ENCODE assay signal across 12 cellular contexts in the genomic region with DNA sequence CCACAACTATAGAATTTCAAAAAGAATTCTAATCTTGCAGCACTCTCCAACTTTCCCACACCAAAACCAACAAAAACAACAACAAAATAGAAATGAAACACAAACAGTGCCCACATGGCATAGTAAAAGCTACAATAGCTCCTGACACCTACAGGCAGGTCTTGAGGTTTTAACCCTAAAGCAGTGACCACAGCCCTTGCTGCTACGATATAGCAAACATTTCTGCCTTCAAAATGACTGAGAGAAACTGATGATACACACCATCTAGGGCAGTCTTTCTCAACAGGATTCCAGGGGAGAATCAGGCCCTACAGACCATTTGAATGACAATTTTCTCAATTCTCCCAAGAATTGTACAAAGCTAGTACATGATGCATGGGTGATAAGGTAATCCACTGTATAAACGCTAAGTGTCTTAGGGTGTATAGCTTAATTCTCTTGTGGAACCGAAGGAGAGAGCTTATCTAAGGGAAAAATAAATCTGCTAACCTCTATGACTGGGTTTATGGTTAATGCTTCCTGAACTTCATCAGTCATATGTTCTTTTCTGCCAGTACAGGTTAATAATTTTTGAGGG. TPM values are rescaled to one million over a fixed set of nuclear protein-coding genes. Genes with fewer than 3 reads are reported as not detected.
A peak's percentile ranks its signal among the peaks of the same experiment; 100 is the strongest.
DNase-seq lines count a peak whose midpoint lies in the region; ATAC-seq and TF ChIP-seq lines count a peak whose summit lies in the region.
"Had no signal": no experiment of that assay in that cellular context is flagged by ENCODE, and none has a peak within 500 bp of the region (broad histone marks: within the 10 kb centered on the region; RNA-seq: fewer than 3 reads in every experiment).

No MANE protein-coding gene starts in this region.

- CTCF ChIA-PET in activated naive CD4-positive, alpha-beta T cell treated with anti-CD3 and anti-CD28 coated beads, Interleukin-2, amount 10 ng/mL, durations not matched to agents 7 days and 5 days (lab: Charles Lee), result interaction anchor here (0.7 to 1.0 kb wide), 4 partner anchors 9 to 92 kb away, joined by 3 to 7 read pairs (median 3); partner anchors contain the start of gene FLACC1

- no peaks in the 10 kb centered on the region for H3K36me3 ChIP-seq in gastroesophageal sphincter
- H3K36me3 ChIP-seq: lower lobe of right lung had no signal

- no peaks in the 10 kb centered on the region for H3K27me3 ChIP-seq in gastroesophageal sphincter

- no peak overlapping the region for H3K4me3 Mint-ChIP-seq in activated naive CD4-positive, alpha-beta T cell treated with anti-CD3 and anti-CD28 coated beads, Interleukin-2, amount 10 ng/mL, durations not matched to agents 7 days and 5 days
- H3K4me3 Mint-ChIP-seq in T-helper 17 cell, result no peak overlapping the region
- peak overlapping the region; percentile 2 to 45 for H3K4me3 Mint-ChIP-seq in stimulated activated naive CD8-positive, alpha-beta T cell treated with anti-CD3 and anti-CD28 coated beads, Interleukin-15, amount 100 ng/mL, for 72 hours

- H3K4me1 Mint-ChIP-seq in activated naive CD4-positive, alpha-beta T cell treated with anti-CD3 and anti-CD28 coated beads, Interleukin-2, amount 10 ng/mL, durations not matched to agents 7 days and 5 days, result peaks cover 64% of the 10 kb centered on the region
- peaks cover 20% of the 10 kb centered on the region for H3K4me1 Mint-ChIP-seq in T-helper 17 cell
- H3K4me1 Mint-ChIP-seq in stimulated activated naive CD8-positive, alpha-beta T cell treated with anti-CD3 and anti-CD28 coated beads, Interleukin-15, amount 100 ng/mL, for 72 hours, result peaks cover 34% of the 10 kb centered on the region

- no peak for TF ChIP-seq CTCF in gastroesophageal sphincter (IDR thresholded peaks at IDR 0.05)

- 68 to 100% methylated on average over 1 to 3 of the region's 3 CpGs for WGBS in gastroesophageal sphincter (ENCODE audit: low coverage in 1 of 2), 2 donors

- H3K27me3 Mint-ChIP-seq in activated naive CD4-positive, alpha-beta T cell treated with anti-CD3 and anti-CD28 coated beads, Interleukin-2, amount 10 ng/mL, durations not matched to agents 7 days and 5 days, result no peaks in the 10 kb centered on the region
- H3K27me3 Mint-ChIP-seq in T-helper 17 cell, result no peaks in the 10 kb centered on the region
- no peaks in the 10 kb centered on the region for H3K27me3 Mint-ChIP-seq in stimulated activated naive CD8-positive, alpha-beta T cell treated with anti-CD3 and anti-CD28 coated beads, Interleukin-15, amount 100 ng/mL, for 72 hours

- no peak for DNase-seq in activated naive CD4-positive, alpha-beta T cell treated with anti-CD3 and anti-CD28 coated beads, Interleukin-2, amount 10 ng/mL, durations not matched to agents 7 days and 5 days
- no peak for DNase-seq in activated naive CD4-positive, alpha-beta T cell treated with anti-CD3 and anti-CD28 coated beads, Interleukin-2, amount 50 U/mL, for 16 hours
- DNase-seq in T-helper 17 cell (no peak), CD1c-positive myeloid dendritic cell (ENCODE audit: extremely low spot score) (no peak)
- DNase-seq in stimulated activated naive CD8-positive, alpha-beta T cell treated with anti-CD3 and anti-CD28 coated beads, Interleukin-15, amount 100 ng/mL, for 72 hours, result peak; percentile 13 to 39
- no peak for DNase-seq in effector CD4-positive, alpha-beta T cell
- DNase-seq: activated CD4-positive, alpha-beta T cell treated with anti-CD3 and anti-CD28 coated beads, Interleukin-2, amount 50 U/mL, for 4 hours; lower lobe of right lung; MM.1S; occipital lobe had no signal

- peak overlapping the region in 3 of 4 donors; percentile 64 to 76 (median 67) for H3K27ac ChIP-seq in gastroesophageal sphincter
- H3K27ac ChIP-seq: lower lobe of right lung had no signal

- TF ChIP-seq EP300 in gastroesophageal sphincter (IDR thresholded peaks at IDR 0.05), result no peak

- no peak for TF ChIP-seq POLR2A in gastroesophageal sphincter (IDR thresholded peaks at IDR 0.05)

- peaks cover 44% of the 10 kb centered on the region for H3K36me3 Mint-ChIP-seq in activated naive CD4-positive, alpha-beta T cell treated with anti-CD3 and anti-CD28 coated beads, Interleukin-2, amount 10 ng/mL, durations not matched to agents 7 days and 5 days
- peaks cover 2% of the 10 kb centered on the region for H3K36me3 Mint-ChIP-seq in T-helper 17 cell (ENCODE audit: low read depth)

- peak overlapping the region; percentile 88 for H3K27ac Mint-ChIP-seq in activated naive CD4-positive, alpha-beta T cell treated with anti-CD3 and anti-CD28 coated beads, Interleukin-2, amount 10 ng/mL, durations not matched to agents 7 days and 5 days
- peak overlapping the region; percentile 73 for H3K27ac Mint-ChIP-seq in T-helper 17 cell
- H3K27ac Mint-ChIP-seq in stimulated activated naive CD8-positive, alpha-beta T cell treated with anti-CD3 and anti-CD28 coated beads, Interleukin-15, amount 100 ng/mL, for 72 hours, result peak overlapping the region in 1 of 2 donors; percentile 3

- ATAC-seq in T-helper 17 cell (no peak), gastroesophageal sphincter (no peak), HG03196 (IDR thresholded peaks at IDR 0.05; ENCODE audit: unreplicated experiment) (no peak)
- ATAC-seq in stimulated activated naive CD8-positive, alpha-beta T cell treated with anti-CD3 and anti-CD28 coated beads, Interleukin-15, amount 100 ng/mL, for 72 hours, result peak; percentile 93

- H3K4me3 ChIP-seq in gastroesophageal sphincter, result no peak overlapping the region
- H3K4me3 ChIP-seq: lower lobe of right lung had no signal

- H3K9me3 ChIP-seq in T-helper 17 cell (ENCODE audit: control insufficient read depth, low read length, poor library complexity, severe bottlenecking) (no peaks in the 10 kb centered on the region), gastroesophageal sphincter (no peaks in the 10 kb centered on the region)
- H3K9me3 ChIP-seq: lower lobe of right lung had no signal

- H3K4me1 ChIP-seq in gastroesophageal sphincter, result peaks cover 24 to 92% (median 31%) of the 10 kb centered on the region in 3 donors

- H3K9me3 Mint-ChIP-seq in activated naive CD4-positive, alpha-beta T cell treated with anti-CD3 and anti-CD28 coated beads, Interleukin-2, amount 10 ng/mL, durations not matched to agents 7 days and 5 days, result no peaks in the 10 kb centered on the region
- no peaks in the 10 kb centered on the region for H3K9me3 Mint-ChIP-seq in stimulated activated naive CD8-positive, alpha-beta T cell treated with anti-CD3 and anti-CD28 coated beads, Interleukin-15, amount 100 ng/mL, for 72 hours

RNA-seq across cellular contexts. Expression of gene TRAK2, which starts 46.5 kb away (rescaled TPM):
- total RNA-seq in T-helper 17 cell, result 10 to 100 TPM; 31.4 to 40.7 TPM
- total RNA-seq in gastroesophageal sphincter, result 100 to 1,000 TPM in 2 of 4 donors, 10 to 100 TPM in 2; 64.8 to 129 (median 105) TPM

RNA-seq across cellular contexts. Expression of gene STRADB, which starts 46.8 kb away (rescaled TPM):
- total RNA-seq in T-helper 17 cell (1 to 10 TPM; 6.9 to 8.3 TPM), gastroesophageal sphincter (10 to 100 TPM in 3 of 4 donors, 1 to 10 TPM in 1; 9.3 to 34.9 (median 13.0) TPM)

RNA-seq across cellular contexts. Expression of gene FLACC1, which starts 47.6 kb away (rescaled TPM):
- 1 to 10 TPM; 4.5 to 4.7 TPM for total RNA-seq in T-helper 17 cell
- 1 to 10 TPM; 1.1 to 3.8 (median 3.2) TPM for total RNA-seq in gastroesophageal sphincter

Comparison
In these comparisons a context has a peak if more than half of its experiments do, and no peak if none do; other contexts are left out.
1. DNase-seq: peak in stimulated activated naive CD8-positive, alpha-beta T cell treated with anti-CD3 and anti-CD28 coated beads, Interleukin-15, amount 100 ng/mL, for 72 hours (2 of 2); none in activated naive CD4-positive, alpha-beta T cell treated with anti-CD3 and anti-CD28 coated beads, Interleukin-2, amount 10 ng/mL, durations not matched to agents 7 days and 5 days (single experiment), activated naive CD4-positive, alpha-beta T cell treated with anti-CD3 and anti-CD28 coated beads, Interleukin-2, amount 50 U/mL, for 16 hours (single experiment), T-helper 17 cell (0 of 3), CD1c-positive myeloid dendritic cell (single experiment) and effector CD4-positive, alpha-beta T cell (single experiment).
2. H3K4me3 Mint-ChIP-seq: peak in stimulated activated naive CD8-positive, alpha-beta T cell treated with anti-CD3 and anti-CD28 coated beads, Interleukin-15, amount 100 ng/mL, for 72 hours (2 of 2); none in activated naive CD4-positive, alpha-beta T cell treated with anti-CD3 and anti-CD28 coated beads, Interleukin-2, amount 10 ng/mL, durations not matched to agents 7 days and 5 days (single experiment) and T-helper 17 cell (single experiment).